In genomic region chrX:73863852-73864251, GRCh38 we compare ENCODE assay signal across 36 cellular contexts. TPM values are rescaled to one million over a fixed set of nuclear protein-coding genes. Genes with fewer than 3 reads are reported as not detected.
DNase-seq lines count a peak whose midpoint lies in the region; ATAC-seq and TF ChIP-seq lines count a peak whose summit lies in the region.
"Had no signal": no experiment of that assay in that cellular context is flagged by ENCODE, and none has a peak within 500 bp of the region (broad histone marks: within the 10 kb centered on the region; RNA-seq: fewer than 3 reads in every experiment).

No MANE protein-coding gene starts in this region.

- no peaks in the 10 kb centered on the region for H3K36me3 ChIP-seq in right atrium auricular region
- H3K36me3 ChIP-seq in left ventricle myocardium inferior, result no peaks in the 10 kb centered on the region
- H3K36me3 ChIP-seq in esophagus squamous epithelium, result no peaks in the 10 kb centered on the region
- H3K36me3 ChIP-seq in gastroesophageal sphincter, result no peaks in the 10 kb centered on the region
- H3K36me3 ChIP-seq in smooth muscle cell (ENCODE audit: low read depth), result no peaks in the 10 kb centered on the region
- H3K36me3 ChIP-seq: BE2C; BLaER1; BLaER1 treated with 17β-estradiol and CSF1 and Interleukin-3, amounts not matched to agents 10 nM and 100 nM had no signal

- no peaks in the 10 kb centered on the region for H3K4me1 Mint-ChIP-seq in osteocyte (ENCODE audit: unreplicated experiment)
- H3K4me1 Mint-ChIP-seq: B cell; CD14-positive monocyte; CD4-positive, alpha-beta memory T cell; CD4-positive, CD25-positive, alpha-beta regulatory T cell; CD8-positive, alpha-beta memory T cell had no signal

- H3K4me2 ChIP-seq in smooth muscle cell, result no peak overlapping the region
- H3K4me2 ChIP-seq: A549; BLaER1; BLaER1 treated with 17β-estradiol and CSF1 and Interleukin-3, amounts not matched to agents 10 nM and 100 nM had no signal

- no peaks in the 10 kb centered on the region for H4K20me1 ChIP-seq in smooth muscle cell (ENCODE audit: low read depth)
- H4K20me1 ChIP-seq: BLaER1; BLaER1 treated with 17β-estradiol and CSF1 and Interleukin-3, amounts not matched to agents 10 nM and 100 nM had no signal

- TF ChIP-seq EP300 in gastroesophageal sphincter (IDR thresholded peaks at IDR 0.05), result no peak

- H3K27me3 ChIP-seq in right atrium auricular region (no peaks in the 10 kb centered on the region), left ventricle myocardium inferior (ENCODE audit: low read depth) (no peaks in the 10 kb centered on the region), esophagus squamous epithelium (peaks cover 0 to 3% (median 0%) of the 10 kb centered on the region in 4 donors), gastroesophageal sphincter (no peaks in the 10 kb centered on the region), smooth muscle cell (ENCODE audit: low read depth) (no peaks in the 10 kb centered on the region)
- H3K27me3 ChIP-seq: BE2C; BLaER1; BLaER1 treated with 17β-estradiol and CSF1 and Interleukin-3, amounts not matched to agents 10 nM and 100 nM had no signal

- H3K4me3 Mint-ChIP-seq in osteocyte (ENCODE audit: unreplicated experiment), result no peak overlapping the region
- H3K4me3 Mint-ChIP-seq: B cell; CD14-positive monocyte; CD4-positive, alpha-beta memory T cell; CD4-positive, alpha-beta T cell; CD4-positive, CD25-positive, alpha-beta regulatory T cell; CD8-positive, alpha-beta memory T cell; CD8-positive, alpha-beta T cell had no signal

- H3K9ac ChIP-seq in smooth muscle cell (ENCODE audit: low read depth), result no peak overlapping the region
- H3K9ac ChIP-seq: BLaER1; BLaER1 treated with 17β-estradiol and CSF1 and Interleukin-3, amounts not matched to agents 10 nM and 100 nM had no signal

- H3K4me1 ChIP-seq in right atrium auricular region, result no peaks in the 10 kb centered on the region
- no peaks in the 10 kb centered on the region for H3K4me1 ChIP-seq in left ventricle myocardium inferior
- H3K4me1 ChIP-seq in esophagus squamous epithelium, result peaks cover 0 to 23% (median 0%) of the 10 kb centered on the region in 3 donors
- H3K4me1 ChIP-seq in gastroesophageal sphincter, result no peaks in the 10 kb centered on the region
- no peaks in the 10 kb centered on the region for H3K4me1 ChIP-seq in smooth muscle cell (ENCODE audit: low read depth)
- H3K4me1 ChIP-seq: A549; BE2C; BLaER1; BLaER1 treated with 17β-estradiol and CSF1 and Interleukin-3, amounts not matched to agents 10 nM and 100 nM; Caco-2 had no signal

- no peak overlapping the region for H2AFZ ChIP-seq in smooth muscle cell (ENCODE audit: low read depth)

- TF ChIP-seq POLR2A in esophagus squamous epithelium (IDR thresholded peaks at IDR 0.05), result no peak
- TF ChIP-seq POLR2A in gastroesophageal sphincter (IDR thresholded peaks at IDR 0.05), result no peak

- DNase-seq in right atrium auricular region (ENCODE audit: low spot score) (peak; percentile 50), left ventricle myocardium inferior (no peak), esophagus squamous epithelium (lab: John Stamatoyannopoulos, UW) (no peak), osteocyte (ENCODE audit: extremely low spot score, unreplicated experiment) (peak; percentile 68), smooth muscle cell (lab: John Stamatoyannopoulos, UW; ENCODE audit: unreplicated experiment) (no peak), Ammon's horn (ENCODE audit: low spot score) (no peak)
- DNase-seq: 8988T; ACHN; AML-193; BE2C; C1 segment of cervical spinal cord; Caco-2; Calu3; CD4-positive, alpha-beta memory T cell; CD4-positive, alpha-beta T cell; CD4-positive, CD25-positive, alpha-beta regulatory T cell; CD8-positive, alpha-beta memory T cell; CD8-positive, alpha-beta T cell; COR-L47; DMS 273 treated with DMSO at 0.1 percent for 48 hours; DMS153; DMS53; DMS79; DMS79 treated with DMSO at 0.1 percent for 48 hours; DND-41; EL had no signal

- no CpG with 5 or more reads among the region's 3 CpGs for WGBS in esophagus squamous epithelium, 2 donors
- WGBS in gastroesophageal sphincter (ENCODE audit: low coverage in 1 of 2), 2 donors, result no CpG with 5 or more reads among the region's 3 CpGs
- 100% methylated on average over 3 of the region's 3 CpGs for WGBS in smooth muscle cell (ENCODE audit: low lambda C conversion rate)

- H3K27me3 Mint-ChIP-seq in osteocyte (ENCODE audit: unreplicated experiment), result no peaks in the 10 kb centered on the region
- H3K27me3 Mint-ChIP-seq: B cell; CD4-positive, alpha-beta memory T cell; CD4-positive, alpha-beta T cell had no signal

- ATAC-seq in gastroesophageal sphincter (peak; percentile 19), HG02840 (IDR thresholded peaks at IDR 0.05; ENCODE audit: low FRiP score, unreplicated experiment) (no peak)
- ATAC-seq: A549; CD8-positive, alpha-beta T cell had no signal

- TF ChIP-seq CTCF in right atrium auricular region (IDR thresholded peaks at IDR 0.05), result no peak
- no peak for TF ChIP-seq CTCF in left ventricle myocardium inferior (IDR thresholded peaks at IDR 0.05; ENCODE audit: borderline replicate concordance)
- TF ChIP-seq CTCF in esophagus squamous epithelium (IDR thresholded peaks at IDR 0.05), result no peak
- TF ChIP-seq CTCF in gastroesophageal sphincter (IDR thresholded peaks at IDR 0.05), result no peak
- no peak for TF ChIP-seq CTCF in osteocyte (IDR thresholded peaks at IDR 0.05)
- TF ChIP-seq CTCF in smooth muscle cell (IDR thresholded peaks at IDR 0.05; ENCODE audit: borderline replicate concordance, insufficient read depth, poor library complexity, severe bottlenecking), result no peak

- H3K79me2 ChIP-seq in smooth muscle cell (ENCODE audit: low read depth), result no peaks in the 10 kb centered on the region

- H3K27ac Mint-ChIP-seq in osteocyte (ENCODE audit: unreplicated experiment), result no peak overlapping the region
- H3K27ac Mint-ChIP-seq: B cell; CD14-positive monocyte; CD4-positive, alpha-beta memory T cell; CD4-positive, alpha-beta T cell; CD4-positive, CD25-positive, alpha-beta regulatory T cell; CD8-positive, alpha-beta T cell had no signal

- H3K4me3 ChIP-seq in right atrium auricular region (no peak overlapping the region), left ventricle myocardium inferior (no peak overlapping the region), esophagus squamous epithelium (no peak overlapping the region), gastroesophageal sphincter (no peak overlapping the region), smooth muscle cell (no peak overlapping the region)
- H3K4me3 ChIP-seq: A549; BLaER1; BLaER1 treated with 17β-estradiol and CSF1 and Interleukin-3, amounts not matched to agents 10 nM and 100 nM had no signal

- intact Hi-C loops in left ventricle myocardium inferior (cut with micrococcal nuclease) (no loop called here), esophagus squamous epithelium (cut with DNase I) (no loop called here)

- peaks cover 14% of the 10 kb centered on the region for H3K9me3 Mint-ChIP-seq in osteocyte (ENCODE audit: unreplicated experiment)
- H3K9me3 Mint-ChIP-seq: CD4-positive, alpha-beta T cell had no signal

- peaks cover 0 to 15% of the 10 kb centered on the region in 2 donors for H3K9me3 ChIP-seq in right atrium auricular region
- peaks cover 9% of the 10 kb centered on the region for H3K9me3 ChIP-seq in left ventricle myocardium inferior (replicated peaks)
- no peaks in the 10 kb centered on the region for H3K9me3 ChIP-seq in esophagus squamous epithelium
- no peaks in the 10 kb centered on the region for H3K9me3 ChIP-seq in gastroesophageal sphincter
- H3K9me3 ChIP-seq in smooth muscle cell (replicated peaks; ENCODE audit: low read depth), result no peaks in the 10 kb centered on the region
- H3K9me3 ChIP-seq: A549, BE2C, BLaER1, Caco-2 had no signal

- H3K36me3 Mint-ChIP-seq in osteocyte (ENCODE audit: unreplicated experiment), result no peaks in the 10 kb centered on the region
- H3K36me3 Mint-ChIP-seq: CD14-positive monocyte; CD4-positive, alpha-beta memory T cell; CD4-positive, CD25-positive, alpha-beta regulatory T cell; CD8-positive, alpha-beta T cell had no signal

- H3F3A ChIP-seq in smooth muscle cell (ENCODE audit: low read depth), result no peaks in the 10 kb centered on the region

- H3K27ac ChIP-seq in right atrium auricular region, result no peak overlapping the region
- H3K27ac ChIP-seq in left ventricle myocardium inferior (replicated peaks), result no peak overlapping the region
- H3K27ac ChIP-seq in esophagus squamous epithelium, result peak overlapping the region in 3 of 4 donors; percentile 30 to 79 (median 51)
- H3K27ac ChIP-seq in gastroesophageal sphincter, result no peak overlapping the region
- no peak overlapping the region for H3K27ac ChIP-seq in smooth muscle cell (ENCODE audit: low read depth)
- H3K27ac ChIP-seq: 22Rv1; A549; BLaER1; BLaER1 treated with 17β-estradiol and CSF1 and Interleukin-3, amounts not matched to agents 10 nM and 100 nM; C4-2B had no signal

RNA-seq across cellular contexts. Expression of gene XIST, which starts 11.3 kb away (rescaled TPM):
- total RNA-seq in right atrium auricular region (10 to 100 TPM; 73.0 to 81.0 TPM), left ventricle myocardium inferior (0.27 TPM), esophagus squamous epithelium (10 to 100 TPM in 2 of 4 donors, under 1 TPM in 1, not detected in 1; 0.19 to 99.0 (median 47.2) TPM), gastroesophageal sphincter (100 to 1,000 TPM in 1 of 4 donors, 10 to 100 TPM in 1, 1 to 10 TPM in 2; 1.2 to 103 (median 27.4) TPM), osteocyte (not detected in 2 replicates), smooth muscle cell (not detected in 2 replicates)
- not detected in 2 replicates for polyA plus RNA-seq in smooth muscle cell
- total RNA-seq: A172; B cell; CD4-positive, alpha-beta memory T cell; CD4-positive, alpha-beta T cell; CD8-positive, alpha-beta memory T cell; CD8-positive, alpha-beta T cell had no signal

Comparison
In these comparisons a context has a peak if more than half of its experiments do, and no peak if none do; other contexts are left out.
1. DNase-seq: peak in right atrium auricular region (single experiment) and osteocyte (single experiment); none in left ventricle myocardium inferior (single experiment), esophagus squamous epithelium (single experiment), smooth muscle cell (single experiment) and Ammon's horn (single experiment).
2. H3K27ac ChIP-seq: peak in esophagus squamous epithelium (3 of 4); none in right atrium auricular region (0 of 2), left ventricle myocardium inferior (single experiment), gastroesophageal sphincter (0 of 4) and smooth muscle cell (single experiment).